1 cellular context compared by ENCODE assay signal in the genomic region with DNA sequence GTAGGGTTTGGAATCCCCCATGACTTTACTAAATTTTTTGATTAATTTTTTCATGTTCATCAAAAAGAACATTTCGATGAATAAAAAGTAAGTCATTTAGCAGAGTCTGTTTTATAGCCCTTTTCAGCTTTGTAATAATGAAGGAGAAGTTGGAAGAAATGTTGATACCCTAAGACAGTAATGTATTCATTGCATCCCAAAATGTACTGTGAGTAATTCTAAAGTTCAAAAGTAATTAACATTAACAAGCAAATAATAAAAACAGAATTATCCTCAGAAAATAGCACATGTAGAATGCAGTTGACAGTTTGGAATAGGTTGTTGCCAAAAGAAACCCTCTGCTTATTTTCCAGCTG.
TF ChIP-seq lines count a peak whose summit lies in the region.

No MANE protein-coding gene starts in this region.

TF ChIP-seq in SK-N-SH, 30 proteins besides CTCF, POLR2A, EP300 and RAD21 (continued from another document):
- TF ChIP-seq, protein P1, sequence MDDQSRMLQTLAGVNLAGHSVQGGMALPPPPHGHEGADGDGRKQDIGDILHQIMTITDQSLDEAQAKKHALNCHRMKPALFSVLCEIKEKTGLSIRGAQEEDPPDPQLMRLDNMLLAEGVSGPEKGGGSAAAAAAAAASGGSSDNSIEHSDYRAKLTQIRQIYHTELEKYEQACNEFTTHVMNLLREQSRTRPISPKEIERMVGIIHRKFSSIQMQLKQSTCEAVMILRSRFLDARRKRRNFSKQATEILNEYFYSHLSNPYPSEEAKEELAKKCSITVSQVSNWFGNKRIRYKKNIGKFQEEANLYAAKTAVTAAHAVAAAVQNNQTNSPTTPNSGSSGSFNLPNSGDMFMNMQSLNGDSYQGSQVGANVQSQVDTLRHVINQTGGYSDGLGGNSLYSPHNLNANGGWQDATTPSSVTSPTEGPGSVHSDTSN (IDR thresholded peaks at IDR 0.05), result no peak; the same call in 1 of the 2 replicates
- TF ChIP-seq NFIC (IDR thresholded peaks at IDR 0.05; ENCODE audit: borderline replicate concordance), result no peak; the same call in 1 of the 2 replicates
- no peak for TF ChIP-seq FOXM1 (IDR thresholded peaks at IDR 0.05; ENCODE audit: low read depth)
- no peak for TF ChIP-seq RCOR1 (IDR thresholded peaks at IDR 0.05; ENCODE audit: low read length)
- TF ChIP-seq TEAD4 (IDR thresholded peaks at IDR 0.05; ENCODE audit: borderline replicate concordance, insufficient read depth), result 0 out of 2 replicates have a peak, but pooled peaks have one; percentile 0
- no peak for TF ChIP-seq ELF1 (IDR thresholded peaks at IDR 0.05)
- no peak for TF ChIP-seq SIN3A (IDR thresholded peaks at IDR 0.05; ENCODE audit: borderline replicate concordance, low read depth, low read length)
- TF ChIP-seq EZH2phosphoT487 (IDR thresholded peaks at IDR 0.05; ENCODE audit: borderline replicate concordance, low read depth), result no peak
